Comparison of ENCODE assay signal across 9 cellular contexts in the genomic region with DNA sequence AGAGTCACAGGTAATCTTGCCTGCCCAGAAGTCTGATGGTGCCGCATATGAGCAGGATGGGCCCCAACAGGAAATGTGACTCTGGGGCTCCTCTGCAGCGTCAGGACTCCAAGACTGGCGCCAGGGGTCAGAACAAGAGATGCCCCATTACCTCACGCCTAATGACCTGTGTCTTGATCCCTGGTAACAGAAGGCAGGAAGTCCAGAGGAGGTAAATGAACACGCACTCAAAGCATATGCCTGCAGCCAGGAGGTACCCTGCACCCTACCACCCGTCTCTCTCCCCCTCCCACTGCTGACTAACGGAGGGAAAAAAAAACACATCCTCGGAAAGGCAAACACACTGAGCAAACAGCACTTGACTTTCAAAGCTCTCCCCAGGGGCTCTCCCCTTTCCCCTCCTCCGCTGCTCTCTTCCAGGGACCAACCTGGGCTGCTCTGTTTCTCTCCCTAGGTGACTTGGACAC. TPM values are rescaled to one million over a fixed set of nuclear protein-coding genes. Genes with fewer than 3 reads are reported as not detected.
DNase-seq lines count a peak whose midpoint lies in the region; ATAC-seq and TF ChIP-seq lines count a peak whose summit lies in the region.
"Had no signal": no experiment of that assay in that cellular context is flagged by ENCODE, and none has a peak within 500 bp of the region (broad histone marks: within the 10 kb centered on the region; RNA-seq: fewer than 3 reads in every experiment).

No MANE protein-coding gene starts in this region.

- DNase-seq in activated CD4-positive, alpha-beta memory T cell treated with anti-CD3 and anti-CD28 coated beads for 36 hours, result peak; percentile 22
- no peak for DNase-seq in activated CD4-positive, alpha-beta memory T cell treated with anti-CD3 and anti-CD28 coated beads, Interleukin-2, amount 10 ng/mL, durations not matched to agents 7 days and 5 days
- peak; percentile 85 for DNase-seq in NCI-H2196 treated with DMSO at 0.1 percent for 48 hours (lab: John Stamatoyannopoulos, UW; ENCODE audit: unreplicated experiment)
- peak; percentile 82 for DNase-seq in endodermal cell
- DNase-seq in upper lobe of left lung, result peak in 1 of 2 donors; percentile 54
- no peak for DNase-seq in testis
- no peak for DNase-seq in naive thymus-derived CD8-positive, alpha-beta T cell

- H3K4me1 Mint-ChIP-seq in activated CD4-positive, alpha-beta memory T cell treated with anti-CD3 and anti-CD28 coated beads for 36 hours (ENCODE audit: low read depth), result peaks cover 7% of the 10 kb centered on the region
- H3K4me1 Mint-ChIP-seq in activated CD4-positive, alpha-beta memory T cell treated with anti-CD3 and anti-CD28 coated beads, Interleukin-2, amount 10 ng/mL, durations not matched to agents 7 days and 5 days, result peaks cover 16% of the 10 kb centered on the region
- peaks cover 40% of the 10 kb centered on the region for H3K4me1 Mint-ChIP-seq in endodermal cell
- peaks cover 7 to 13% (median 10%) of the 10 kb centered on the region in 4 donors for H3K4me1 Mint-ChIP-seq in naive thymus-derived CD8-positive, alpha-beta T cell

- no peaks in the 10 kb centered on the region for H3K36me3 Mint-ChIP-seq in activated CD4-positive, alpha-beta memory T cell treated with anti-CD3 and anti-CD28 coated beads for 36 hours
- no peaks in the 10 kb centered on the region for H3K36me3 Mint-ChIP-seq in activated CD4-positive, alpha-beta memory T cell treated with anti-CD3 and anti-CD28 coated beads, Interleukin-2, amount 10 ng/mL, durations not matched to agents 7 days and 5 days (ENCODE audit: low read depth)
- H3K36me3 Mint-ChIP-seq in endodermal cell (ENCODE audit: low read depth), result peaks cover 3% of the 10 kb centered on the region
- no peaks in the 10 kb centered on the region for H3K36me3 Mint-ChIP-seq in naive thymus-derived CD8-positive, alpha-beta T cell

- H3K4me3 ChIP-seq in endodermal cell (ENCODE audit: low read length) (no peak overlapping the region), upper lobe of left lung (no peak overlapping the region), testis (no peak overlapping the region)

- no peak overlapping the region for H3K27ac ChIP-seq in endodermal cell (ENCODE audit: low read depth, low read length)
- no peak overlapping the region for H3K27ac ChIP-seq in upper lobe of left lung
- H3K27ac ChIP-seq in testis, result no peak overlapping the region

- ATAC-seq in upper lobe of left lung (ENCODE audit: low FRiP score in 2 of 2) (peak; percentile 5 to 68), HG03025 (IDR thresholded peaks at IDR 0.05; ENCODE audit: low FRiP score, unreplicated experiment) (no peak)
- ATAC-seq in naive thymus-derived CD8-positive, alpha-beta T cell, result no peak
- ATAC-seq: sciatic nerve had no signal

- peaks cover 10% of the 10 kb centered on the region for H3K27me3 Mint-ChIP-seq in activated CD4-positive, alpha-beta memory T cell treated with anti-CD3 and anti-CD28 coated beads for 36 hours
- H3K27me3 Mint-ChIP-seq in activated CD4-positive, alpha-beta memory T cell treated with anti-CD3 and anti-CD28 coated beads, Interleukin-2, amount 10 ng/mL, durations not matched to agents 7 days and 5 days, result peaks cover 16% of the 10 kb centered on the region
- H3K27me3 Mint-ChIP-seq in endodermal cell (ENCODE audit: insufficient read depth), result peaks cover 84% of the 10 kb centered on the region
- peaks cover 3 to 10% (median 4%) of the 10 kb centered on the region in 5 donors for H3K27me3 Mint-ChIP-seq in naive thymus-derived CD8-positive, alpha-beta T cell

- POLR2A ChIA-PET in activated CD4-positive, alpha-beta memory T cell treated with anti-CD3 and anti-CD28 coated beads for 36 hours (lab: Charles Lee), result no interaction called here
- POLR2A ChIA-PET in activated CD4-positive, alpha-beta memory T cell treated with anti-CD3 and anti-CD28 coated beads, Interleukin-2, amount 10 ng/mL, durations not matched to agents 7 days and 5 days (lab: Charles Lee), result no interaction called here
- POLR2A ChIA-PET in naive thymus-derived CD8-positive, alpha-beta T cell (lab: Charles Lee), result no interaction called here

- peak; percentile 16 for TF ChIP-seq CTCF in endodermal cell (conservative IDR thresholded peaks at IDR 0.05)
- TF ChIP-seq CTCF in upper lobe of left lung (IDR thresholded peaks at IDR 0.05), result no peak
- TF ChIP-seq CTCF in testis (IDR thresholded peaks at IDR 0.05), result no peak

- CTCF ChIA-PET in activated CD4-positive, alpha-beta memory T cell treated with anti-CD3 and anti-CD28 coated beads for 36 hours (lab: Charles Lee), result no interaction called here
- CTCF ChIA-PET in activated CD4-positive, alpha-beta memory T cell treated with anti-CD3 and anti-CD28 coated beads, Interleukin-2, amount 10 ng/mL, durations not matched to agents 7 days and 5 days (lab: Charles Lee), result no interaction called here

- H3K27ac Mint-ChIP-seq in activated CD4-positive, alpha-beta memory T cell treated with anti-CD3 and anti-CD28 coated beads for 36 hours, result no peak overlapping the region
- H3K27ac Mint-ChIP-seq in activated CD4-positive, alpha-beta memory T cell treated with anti-CD3 and anti-CD28 coated beads, Interleukin-2, amount 10 ng/mL, durations not matched to agents 7 days and 5 days, result no peak overlapping the region
- no peak overlapping the region for H3K27ac Mint-ChIP-seq in endodermal cell
- peak overlapping the region in 2 of 10 donors; percentile 60 to 69 for H3K27ac Mint-ChIP-seq in naive thymus-derived CD8-positive, alpha-beta T cell

- H3K27me3 ChIP-seq in endodermal cell (ENCODE audit: control insufficient read depth, insufficient read depth, low read length, poor library complexity, severe bottlenecking) (peaks cover 24% of the 10 kb centered on the region), upper lobe of left lung (no peaks in the 10 kb centered on the region), testis (no peaks in the 10 kb centered on the region)

- intact Hi-C loops in activated CD4-positive, alpha-beta memory T cell treated with anti-CD3 and anti-CD28 coated beads for 36 hours (cut with micrococcal nuclease), result no loop called here
- intact Hi-C loops in testis (cut with DNase I; ENCODE audit: low total_unique reads), result no loop called here

- 40 to 47% methylated on average over 3 to 9 of the region's 9 CpGs for WGBS in endodermal cell (ENCODE audit: insufficient coverage in 1 of 2, insufficient read length in 1 of 2), 2 experiments
- 12 to 15% methylated on average over 9 of the region's 9 CpGs for WGBS in upper lobe of left lung, 2 donors
- WGBS in testis, 2 donors, result 42 to 44% methylated on average over 9 of the region's 9 CpGs

- no peak for TF ChIP-seq EP300 in upper lobe of left lung (IDR thresholded peaks at IDR 0.05)

- H3K4me3 Mint-ChIP-seq in activated CD4-positive, alpha-beta memory T cell treated with anti-CD3 and anti-CD28 coated beads for 36 hours, result no peak overlapping the region
- H3K4me3 Mint-ChIP-seq in activated CD4-positive, alpha-beta memory T cell treated with anti-CD3 and anti-CD28 coated beads, Interleukin-2, amount 10 ng/mL, durations not matched to agents 7 days and 5 days, result no peak overlapping the region
- peak overlapping the region; percentile 6 for H3K4me3 Mint-ChIP-seq in endodermal cell
- peak overlapping the region in 4 of 10 donors; percentile 18 to 57 (median 32) for H3K4me3 Mint-ChIP-seq in naive thymus-derived CD8-positive, alpha-beta T cell

- H3K9me3 Mint-ChIP-seq in activated CD4-positive, alpha-beta memory T cell treated with anti-CD3 and anti-CD28 coated beads for 36 hours, result peaks cover 3% of the 10 kb centered on the region
- no peaks in the 10 kb centered on the region for H3K9me3 Mint-ChIP-seq in activated CD4-positive, alpha-beta memory T cell treated with anti-CD3 and anti-CD28 coated beads, Interleukin-2, amount 10 ng/mL, durations not matched to agents 7 days and 5 days
- peaks cover 2% of the 10 kb centered on the region for H3K9me3 Mint-ChIP-seq in endodermal cell
- H3K9me3 Mint-ChIP-seq in naive thymus-derived CD8-positive, alpha-beta T cell, result peaks cover 0 to 9% (median 0%) of the 10 kb centered on the region in 9 donors

- TF ChIP-seq POLR2A in upper lobe of left lung (IDR thresholded peaks at IDR 0.05) (no peak), testis (IDR thresholded peaks at IDR 0.05) (no peak)

- peaks cover 7% of the 10 kb centered on the region for H3K9me3 ChIP-seq in endodermal cell (ENCODE audit: control insufficient read depth, low read length)
- no peaks in the 10 kb centered on the region for H3K9me3 ChIP-seq in upper lobe of left lung
- H3K9me3 ChIP-seq in testis, result no peaks in the 10 kb centered on the region

- no peak overlapping the region for H3K9ac ChIP-seq in endodermal cell (ENCODE audit: extremely low read depth, low read length, poor library complexity, severe bottlenecking)

- peaks cover 23% of the 10 kb centered on the region for H3K4me1 ChIP-seq in endodermal cell (ENCODE audit: control insufficient read depth, insufficient read depth, low read length)
- H3K4me1 ChIP-seq in upper lobe of left lung, result peaks cover 0 to 8% (median 5%) of the 10 kb centered on the region in 4 donors
- no peaks in the 10 kb centered on the region for H3K4me1 ChIP-seq in testis

- H3K36me3 ChIP-seq in endodermal cell (ENCODE audit: control insufficient read depth, insufficient read depth, low read length) (no peaks in the 10 kb centered on the region), upper lobe of left lung (peaks cover 0 to 23% (median 0%) of the 10 kb centered on the region in 4 donors), testis (ENCODE audit: low read depth, missing control alignments) (no peaks in the 10 kb centered on the region)

RNA-seq across cellular contexts. Expression of a gene that starts 37.3 kb away (rescaled TPM):
- not detected for total RNA-seq in activated CD4-positive, alpha-beta memory T cell treated with anti-CD3 and anti-CD28 coated beads for 36 hours
- not detected for total RNA-seq in activated CD4-positive, alpha-beta memory T cell treated with anti-CD3 and anti-CD28 coated beads, Interleukin-2, amount 10 ng/mL, durations not matched to agents 7 days and 5 days
- under 1 TPM in 1 of 2 donors, not detected in 1; 0.55 TPM for total RNA-seq in endodermal cell
- polyA plus RNA-seq in endodermal cell (2013, experiment 1 of 2), result 4.5 TPM
- polyA plus RNA-seq in endodermal cell (2013, experiment 2 of 2), result 3.9 TPM
- total RNA-seq in upper lobe of left lung, result 10 to 100 TPM in 3 of 6 donors, 1 to 10 TPM in 3; 1.7 to 62.7 (median 12.5) TPM
- total RNA-seq in testis, result 1 to 10 TPM; 2.0 to 2.2 TPM
- polyA plus RNA-seq in testis (ENCODE audit: insufficient read depth, low read depth, low replicate concordance), result 1.5 TPM
- not detected for total RNA-seq in naive thymus-derived CD8-positive, alpha-beta T cell
- polyA plus RNA-seq in naive thymus-derived CD8-positive, alpha-beta T cell, result not detected

RNA-seq across cellular contexts. Expression of a gene that starts 50.9 kb away (rescaled TPM):
- total RNA-seq in activated CD4-positive, alpha-beta memory T cell treated with anti-CD3 and anti-CD28 coated beads for 36 hours, result under 1 TPM; 0.10 to 0.57 TPM
- under 1 TPM; 0.18 to 0.55 TPM for total RNA-seq in activated CD4-positive, alpha-beta memory T cell treated with anti-CD3 and anti-CD28 coated beads, Interleukin-2, amount 10 ng/mL, durations not matched to agents 7 days and 5 days
- total RNA-seq in endodermal cell, result 1 to 10 TPM; 2.2 to 5.3 TPM
- polyA plus RNA-seq in endodermal cell (2013, experiment 1 of 2), result 3.6 TPM
- 3.0 TPM for polyA plus RNA-seq in endodermal cell (2013, experiment 2 of 2)
- total RNA-seq in upper lobe of left lung, result 1 to 10 TPM; 2.6 to 9.5 (median 5.7) TPM
- total RNA-seq in testis, result 1 to 10 TPM; 1.4 to 2.1 TPM
- 1.7 TPM for polyA plus RNA-seq in testis (ENCODE audit: insufficient read depth, low read depth, low replicate concordance)
- under 1 TPM; 0.26 to 0.52 TPM for total RNA-seq in naive thymus-derived CD8-positive, alpha-beta T cell
- not detected for polyA plus RNA-seq in naive thymus-derived CD8-positive, alpha-beta T cell

Comparison
In these comparisons a context has a peak if more than half of its experiments do, and no peak if none do; other contexts are left out.
1. DNase-seq: peak in activated CD4-positive, alpha-beta memory T cell treated with anti-CD3 and anti-CD28 coated beads for 36 hours (single experiment), NCI-H2196 treated with DMSO at 0.1 percent for 48 hours (single experiment) and endodermal cell (single experiment); none in activated CD4-positive, alpha-beta memory T cell treated with anti-CD3 and anti-CD28 coated beads, Interleukin-2, amount 10 ng/mL, durations not matched to agents 7 days and 5 days (single experiment), testis (single experiment) and naive thymus-derived CD8-positive, alpha-beta T cell (0 of 10).
2. ATAC-seq: peak in upper lobe of left lung (2 of 2); none in HG03025 (single experiment) and naive thymus-derived CD8-positive, alpha-beta T cell (0 of 2).